In the genomic region with DNA sequence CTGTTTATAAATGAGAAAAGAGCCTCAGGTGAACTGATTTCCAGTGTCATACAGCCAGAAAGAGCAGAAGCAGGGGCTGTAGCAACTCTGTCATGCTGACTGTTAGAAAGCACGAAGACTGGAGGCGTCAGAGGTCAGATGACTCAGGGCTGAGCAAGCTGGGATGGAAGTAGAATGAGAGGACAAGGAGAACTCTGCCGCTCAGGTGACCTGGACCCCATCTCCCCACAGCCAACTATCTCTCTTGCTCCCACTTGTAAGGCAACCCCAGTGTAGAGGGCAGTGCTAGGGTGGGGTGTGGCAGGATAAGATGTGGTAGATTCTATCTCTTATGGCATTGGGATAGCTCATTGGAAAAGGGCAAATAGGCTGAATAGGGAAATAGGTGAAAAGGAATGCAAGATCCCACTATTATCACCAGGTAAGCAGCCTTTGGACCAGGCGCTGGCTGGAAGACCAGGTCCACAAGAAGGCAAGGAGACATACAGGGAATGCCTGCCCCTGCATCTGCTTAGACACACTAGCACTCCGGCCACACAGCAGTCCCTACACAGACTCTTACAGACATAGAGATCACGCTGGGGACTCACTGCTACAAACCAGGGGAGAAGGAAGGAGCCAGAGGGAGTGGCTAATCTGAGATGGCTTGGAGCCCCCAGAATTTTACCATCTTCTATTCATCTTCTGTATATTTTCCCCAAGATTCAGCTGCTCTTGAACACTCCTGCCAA, we compare ENCODE assay signal across 14 cellular contexts. TPM values are rescaled to one million over a fixed set of nuclear protein-coding genes. Genes with fewer than 3 reads are reported as not detected.
DNase-seq lines count a peak whose midpoint lies in the region; ATAC-seq and TF ChIP-seq lines count a peak whose summit lies in the region.
"Had no signal": no experiment of that assay in that cellular context is flagged by ENCODE, and none has a peak within 500 bp of the region (broad histone marks: within the 10 kb centered on the region; RNA-seq: fewer than 3 reads in every experiment).

No MANE protein-coding gene starts in this region.

- H3K4me1 ChIP-seq in PC-9 (replicated peaks; ENCODE audit: insufficient read depth): peaks cover 13% of the 10 kb centered on the region

- no peaks in the 10 kb centered on the region for H3K79me2 ChIP-seq in PC-9 (ENCODE audit: low read depth)

- H3K4me3 ChIP-seq in PC-9 (no peak overlapping the region), choroid plexus epithelial cell (ENCODE audit: low read depth, low read length) (no peak overlapping the region)
- H3K4me3 ChIP-seq: SK-N-MC had no signal

- H3K27me3 ChIP-seq in PC-9 (ENCODE audit: insufficient read depth, low read depth): no peaks in the 10 kb centered on the region

- TSS peak; percentile 78 for BruUV-seq in PC-9 (replicated peaks; lab: Mats Ljungman, UMichigan)

- H3K4me2 ChIP-seq in PC-9: peak overlapping the region; percentile 58

- H3K9me2 ChIP-seq in PC-9 (ENCODE audit: insufficient read depth): no peaks in the 10 kb centered on the region

- no peaks in the 10 kb centered on the region for H3F3A ChIP-seq in PC-9 (ENCODE audit: insufficient read depth, low read depth)

- H3K36me3 ChIP-seq in PC-9 (ENCODE audit: low read depth): no peaks in the 10 kb centered on the region

- peak; percentile 85 for DNase-seq in Daoy (ENCODE audit: low read depth)
- DNase-seq in PC-9: peak; percentile 41 to 68
- DNase-seq in choroid plexus epithelial cell (ENCODE audit: low read depth): peak; percentile 89
- DNase-seq in myocyte (ENCODE audit: low read depth): peak; percentile 38
- no peak for DNase-seq in activated CD4-positive, CD25-positive, alpha-beta regulatory T cell treated with anti-CD3 and anti-CD28 coated beads, Interleukin-2, amount 50 U/mL, for 72 hours
- DNase-seq: activated CD4-positive, alpha-beta memory T cell treated with anti-CD3 and anti-CD28 coated beads for 36 hours; activated naive CD4-positive, alpha-beta T cell treated with anti-CD3 and anti-CD28 coated beads, Interleukin-2, amount 10 ng/mL, durations not matched to agents 7 days and 5 days; MM.1S; NCI-H524 had no signal

- POLR2A ChIA-PET in PC-9 (lab: Charles Lee; ENCODE audit: unreplicated experiment): interaction anchor here (0.6 kb wide), 1 partner anchor 130 kb away, joined by 12 read pairs; no protein-coding TSS in a partner anchor

- no peaks in the 10 kb centered on the region for H4K20me1 ChIP-seq in PC-9 (ENCODE audit: insufficient read depth)

- peak overlapping the region; percentile 65 for H3K27ac ChIP-seq in PC-9
- H3K27ac ChIP-seq: C4-2B, SK-N-MC had no signal

- intact Hi-C loops in PC-9 (cut with micrococcal nuclease; ENCODE audit: unreplicated experiment): loop anchor here (10.0 kb wide), 1 partner anchor 56 kb away; no protein-coding TSS in a partner anchor

- TF ChIP-seq CTCF in PC-9 (conservative IDR thresholded peaks at IDR 0.05) (no peak), choroid plexus epithelial cell (conservative IDR thresholded peaks at IDR 0.05; ENCODE audit: low read depth, low read length) (no peak)

- CTCF ChIA-PET in PC-9 (lab: Charles Lee): interaction anchor here (0.8 kb wide), 1 partner anchor 57 kb away, joined by 3 read pairs; no protein-coding TSS in a partner anchor

- no peaks in the 10 kb centered on the region for H3K9me3 ChIP-seq in PC-9 (ENCODE audit: insufficient read depth, low read depth)

- ATAC-seq in HG03045 (IDR thresholded peaks at IDR 0.05; ENCODE audit: unreplicated experiment) (no peak), HG02970 (IDR thresholded peaks at IDR 0.05; ENCODE audit: low FRiP score, unreplicated experiment) (no peak), HG03139 (IDR thresholded peaks at IDR 0.05; ENCODE audit: unreplicated experiment) (no peak)

- no peak overlapping the region for H2AFZ ChIP-seq in PC-9

RNA-seq across cellular contexts. Expression of a gene that starts 21.2 kb away (rescaled TPM):
- total RNA-seq in Daoy (2014; rRNA removed; shearing (Covaris generic)): 59.7 and 66.5 TPM in 2 replicates
- 2.8 and 3.2 TPM in 2 replicates for total RNA-seq in PC-9 (2021)
- total RNA-seq in myocyte: 8.1 and 8.2 TPM in 2 replicates
- polyA plus RNA-seq in myocyte (2012): 116 TPM
- total RNA-seq: activated CD4-positive, alpha-beta memory T cell treated with anti-CD3 and anti-CD28 coated beads for 36 hours had no signal

RNA-seq across cellular contexts. Expression of a gene that starts 30.1 kb away (rescaled TPM):
- 0.92 and 1.8 TPM in 2 replicates for total RNA-seq in Daoy (2014; rRNA removed; shearing (Covaris generic))
- total RNA-seq in PC-9 (2021): not detected in 2 replicates
- total RNA-seq in myocyte: 5.9 and 8.3 TPM in 2 replicates
- polyA plus RNA-seq in myocyte (2012): 3.6 TPM
- total RNA-seq: activated CD4-positive, alpha-beta memory T cell treated with anti-CD3 and anti-CD28 coated beads for 36 hours had no signal
